ENCODE assay signal across 1 cellular context in the genomic region with DNA sequence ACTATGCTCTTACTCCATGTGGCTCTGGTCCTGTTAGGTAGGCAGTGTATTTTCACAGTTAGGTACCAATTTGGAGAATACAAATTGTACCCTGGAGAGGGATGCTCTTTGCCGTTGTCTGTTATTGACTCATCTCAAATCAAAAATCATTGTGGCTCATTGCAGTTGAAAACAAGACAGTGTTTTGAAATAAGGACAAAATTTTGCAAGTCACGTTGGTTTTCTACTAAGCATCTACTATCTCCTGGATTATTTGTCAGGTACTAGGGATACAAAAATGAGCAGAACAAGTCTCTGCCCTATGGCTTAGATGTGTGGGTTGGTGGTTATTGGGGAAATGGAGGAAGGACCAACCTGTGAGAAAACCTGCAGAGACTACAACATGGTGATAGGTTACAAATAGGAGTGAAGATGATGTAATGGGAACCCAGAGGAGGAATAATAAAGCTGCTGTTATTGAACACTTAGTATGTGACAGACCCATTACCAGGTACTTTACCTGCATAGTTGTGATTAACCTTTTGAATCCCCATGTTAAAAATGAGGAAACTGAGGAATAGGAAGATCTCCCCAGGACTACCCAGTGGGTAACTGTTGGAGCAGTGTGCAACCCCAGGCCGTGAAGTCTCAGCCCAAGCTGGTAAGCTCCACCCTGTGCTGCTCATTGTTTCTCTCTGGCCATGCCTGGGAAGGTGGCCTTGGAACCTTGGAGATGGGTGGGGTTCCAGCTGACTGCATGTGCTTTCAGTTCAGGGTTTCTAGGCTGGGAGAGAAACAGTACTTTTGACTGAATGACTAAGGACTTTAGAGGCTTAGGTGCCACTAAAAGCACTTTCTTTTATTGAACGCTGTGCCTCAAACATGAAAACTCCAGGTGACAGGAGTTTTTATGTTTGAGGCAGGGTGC.
TF ChIP-seq lines count a peak whose summit lies in the region.

No MANE protein-coding gene starts in this region.

TF ChIP-seq in HepG2, 621 proteins besides CTCF, POLR2A, EP300 and RAD21 (continued from another document and continues in another):
- TF ChIP-seq SIN3B (IDR thresholded peaks at IDR 0.05; ENCODE audit: low read length) (no peak), ARNTL (CRISPR knock-in tag; IDR thresholded peaks at IDR 0.05) (peak; percentile 63; the same call in 1 of the 2 replicates), ZBTB7A (CRISPR knock-in tag; IDR thresholded peaks at IDR 0.05) (no peak), ZBTB3 (CRISPR knock-in tag; IDR thresholded peaks at IDR 0.05; ENCODE audit: borderline replicate concordance, low read depth) (no peak), CAMTA2 (CRISPR knock-in tag; IDR thresholded peaks at IDR 0.05; ENCODE audit: borderline replicate concordance) (no peak), ZMYM3 (CRISPR knock-in tag; IDR thresholded peaks at IDR 0.05) (no peak), HOXA5 (CRISPR knock-in tag; IDR thresholded peaks at IDR 0.05) (no peak), ZNF703 (CRISPR knock-in tag; IDR thresholded peaks at IDR 0.05; ENCODE audit: borderline replicate concordance) (no peak), ZNF329 (CRISPR knock-in tag; IDR thresholded peaks at IDR 0.05; ENCODE audit: low read depth) (no peak), ZNF672 (CRISPR knock-in tag; IDR thresholded peaks at IDR 0.05) (no peak), IKZF4 (CRISPR knock-in tag; IDR thresholded peaks at IDR 0.05; ENCODE audit: borderline replicate concordance, low read depth, not compliant biosample characterization) (no peak), ZNF333 (CRISPR knock-in tag; IDR thresholded peaks at IDR 0.05; ENCODE audit: borderline replicate concordance) (no peak), MBD4 (IDR thresholded peaks at IDR 0.05; ENCODE audit: borderline replicate concordance, low read length) (no peak), JUND (CRISPR knock-in tag; IDR thresholded peaks at IDR 0.05) (no peak), ZNF143 (CRISPR knock-in tag; IDR thresholded peaks at IDR 0.05) (no peak), JDP2 (CRISPR knock-in tag; IDR thresholded peaks at IDR 0.05; ENCODE audit: borderline replicate concordance) (no peak), ZNF558 (CRISPR knock-in tag; IDR thresholded peaks at IDR 0.05; ENCODE audit: borderline replicate concordance) (no peak), MEIS2 (CRISPR knock-in tag; IDR thresholded peaks at IDR 0.05) (no peak)
- TF ChIP-seq, protein P1, sequence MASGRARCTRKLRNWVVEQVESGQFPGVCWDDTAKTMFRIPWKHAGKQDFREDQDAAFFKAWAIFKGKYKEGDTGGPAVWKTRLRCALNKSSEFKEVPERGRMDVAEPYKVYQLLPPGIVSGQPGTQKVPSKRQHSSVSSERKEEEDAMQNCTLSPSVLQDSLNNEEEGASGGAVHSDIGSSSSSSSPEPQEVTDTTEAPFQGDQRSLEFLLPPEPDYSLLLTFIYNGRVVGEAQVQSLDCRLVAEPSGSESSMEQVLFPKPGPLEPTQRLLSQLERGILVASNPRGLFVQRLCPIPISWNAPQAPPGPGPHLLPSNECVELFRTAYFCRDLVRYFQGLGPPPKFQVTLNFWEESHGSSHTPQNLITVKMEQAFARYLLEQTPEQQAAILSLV (CRISPR knock-in tag; IDR thresholded peaks at IDR 0.05; ENCODE audit: borderline replicate concordance) = no peak
- TF ChIP-seq, protein P2, sequence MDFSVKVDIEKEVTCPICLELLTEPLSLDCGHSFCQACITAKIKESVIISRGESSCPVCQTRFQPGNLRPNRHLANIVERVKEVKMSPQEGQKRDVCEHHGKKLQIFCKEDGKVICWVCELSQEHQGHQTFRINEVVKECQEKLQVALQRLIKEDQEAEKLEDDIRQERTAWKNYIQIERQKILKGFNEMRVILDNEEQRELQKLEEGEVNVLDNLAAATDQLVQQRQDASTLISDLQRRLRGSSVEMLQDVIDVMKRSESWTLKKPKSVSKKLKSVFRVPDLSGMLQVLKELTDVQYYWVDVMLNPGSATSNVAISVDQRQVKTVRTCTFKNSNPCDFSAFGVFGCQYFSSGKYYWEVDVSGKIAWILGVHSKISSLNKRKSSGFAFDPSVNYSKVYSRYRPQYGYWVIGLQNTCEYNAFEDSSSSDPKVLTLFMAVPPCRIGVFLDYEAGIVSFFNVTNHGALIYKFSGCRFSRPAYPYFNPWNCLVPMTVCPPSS (IDR thresholded peaks at IDR 0.05) = no peak
- TF ChIP-seq, protein P3, sequence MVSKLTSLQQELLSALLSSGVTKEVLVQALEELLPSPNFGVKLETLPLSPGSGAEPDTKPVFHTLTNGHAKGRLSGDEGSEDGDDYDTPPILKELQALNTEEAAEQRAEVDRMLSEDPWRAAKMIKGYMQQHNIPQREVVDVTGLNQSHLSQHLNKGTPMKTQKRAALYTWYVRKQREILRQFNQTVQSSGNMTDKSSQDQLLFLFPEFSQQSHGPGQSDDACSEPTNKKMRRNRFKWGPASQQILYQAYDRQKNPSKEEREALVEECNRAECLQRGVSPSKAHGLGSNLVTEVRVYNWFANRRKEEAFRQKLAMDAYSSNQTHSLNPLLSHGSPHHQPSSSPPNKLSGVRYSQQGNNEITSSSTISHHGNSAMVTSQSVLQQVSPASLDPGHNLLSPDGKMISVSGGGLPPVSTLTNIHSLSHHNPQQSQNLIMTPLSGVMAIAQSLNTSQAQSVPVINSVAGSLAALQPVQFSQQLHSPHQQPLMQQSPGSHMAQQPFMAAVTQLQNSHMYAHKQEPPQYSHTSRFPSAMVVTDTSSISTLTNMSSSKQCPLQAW (CRISPR knock-in tag; IDR thresholded peaks at IDR 0.05) = no peak
- TF ChIP-seq, protein P4, sequence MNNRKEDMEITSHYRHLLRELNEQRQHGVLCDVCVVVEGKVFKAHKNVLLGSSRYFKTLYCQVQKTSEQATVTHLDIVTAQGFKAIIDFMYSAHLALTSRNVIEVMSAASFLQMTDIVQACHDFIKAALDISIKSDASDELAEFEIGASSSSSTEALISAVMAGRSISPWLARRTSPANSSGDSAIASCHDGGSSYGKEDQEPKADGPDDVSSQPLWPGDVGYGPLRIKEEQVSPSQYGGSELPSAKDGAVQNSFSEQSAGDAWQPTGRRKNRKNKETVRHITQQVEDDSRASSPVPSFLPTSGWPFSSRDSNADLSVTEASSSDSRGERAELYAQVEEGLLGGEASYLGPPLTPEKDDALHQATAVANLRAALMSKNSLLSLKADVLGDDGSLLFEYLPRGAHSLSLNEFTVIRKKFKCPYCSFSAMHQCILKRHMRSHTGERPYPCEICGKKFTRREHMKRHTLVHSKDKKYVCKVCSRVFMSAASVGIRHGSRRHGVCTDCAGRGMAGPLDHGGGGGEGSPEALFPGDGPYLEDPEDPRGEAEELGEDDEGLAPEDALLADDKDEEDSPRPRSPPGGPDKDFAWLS (CRISPR knock-in tag; IDR thresholded peaks at IDR 0.05; ENCODE audit: borderline replicate concordance) = no peak
- TF ChIP-seq, protein P5, sequence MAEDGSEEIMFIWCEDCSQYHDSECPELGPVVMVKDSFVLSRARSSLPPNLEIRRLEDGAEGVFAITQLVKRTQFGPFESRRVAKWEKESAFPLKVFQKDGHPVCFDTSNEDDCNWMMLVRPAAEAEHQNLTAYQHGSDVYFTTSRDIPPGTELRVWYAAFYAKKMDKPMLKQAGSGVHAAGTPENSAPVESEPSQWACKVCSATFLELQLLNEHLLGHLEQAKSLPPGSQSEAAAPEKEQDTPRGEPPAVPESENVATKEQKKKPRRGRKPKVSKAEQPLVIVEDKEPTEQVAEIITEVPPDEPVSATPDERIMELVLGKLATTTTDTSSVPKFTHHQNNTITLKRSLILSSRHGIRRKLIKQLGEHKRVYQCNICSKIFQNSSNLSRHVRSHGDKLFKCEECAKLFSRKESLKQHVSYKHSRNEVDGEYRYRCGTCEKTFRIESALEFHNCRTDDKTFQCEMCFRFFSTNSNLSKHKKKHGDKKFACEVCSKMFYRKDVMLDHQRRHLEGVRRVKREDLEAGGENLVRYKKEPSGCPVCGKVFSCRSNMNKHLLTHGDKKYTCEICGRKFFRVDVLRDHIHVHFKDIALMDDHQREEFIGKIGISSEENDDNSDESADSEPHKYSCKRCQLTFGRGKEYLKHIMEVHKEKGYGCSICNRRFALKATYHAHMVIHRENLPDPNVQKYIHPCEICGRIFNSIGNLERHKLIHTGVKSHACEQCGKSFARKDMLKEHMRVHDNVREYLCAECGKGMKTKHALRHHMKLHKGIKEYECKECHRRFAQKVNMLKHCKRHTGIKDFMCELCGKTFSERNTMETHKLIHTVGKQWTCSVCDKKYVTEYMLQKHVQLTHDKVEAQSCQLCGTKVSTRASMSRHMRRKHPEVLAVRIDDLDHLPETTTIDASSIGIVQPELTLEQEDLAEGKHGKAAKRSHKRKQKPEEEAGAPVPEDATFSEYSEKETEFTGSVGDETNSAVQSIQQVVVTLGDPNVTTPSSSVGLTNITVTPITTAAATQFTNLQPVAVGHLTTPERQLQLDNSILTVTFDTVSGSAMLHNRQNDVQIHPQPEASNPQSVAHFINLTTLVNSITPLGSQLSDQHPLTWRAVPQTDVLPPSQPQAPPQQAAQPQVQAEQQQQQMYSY (CRISPR knock-in tag; IDR thresholded peaks at IDR 0.05) = no peak
- TF ChIP-seq, protein P6, sequence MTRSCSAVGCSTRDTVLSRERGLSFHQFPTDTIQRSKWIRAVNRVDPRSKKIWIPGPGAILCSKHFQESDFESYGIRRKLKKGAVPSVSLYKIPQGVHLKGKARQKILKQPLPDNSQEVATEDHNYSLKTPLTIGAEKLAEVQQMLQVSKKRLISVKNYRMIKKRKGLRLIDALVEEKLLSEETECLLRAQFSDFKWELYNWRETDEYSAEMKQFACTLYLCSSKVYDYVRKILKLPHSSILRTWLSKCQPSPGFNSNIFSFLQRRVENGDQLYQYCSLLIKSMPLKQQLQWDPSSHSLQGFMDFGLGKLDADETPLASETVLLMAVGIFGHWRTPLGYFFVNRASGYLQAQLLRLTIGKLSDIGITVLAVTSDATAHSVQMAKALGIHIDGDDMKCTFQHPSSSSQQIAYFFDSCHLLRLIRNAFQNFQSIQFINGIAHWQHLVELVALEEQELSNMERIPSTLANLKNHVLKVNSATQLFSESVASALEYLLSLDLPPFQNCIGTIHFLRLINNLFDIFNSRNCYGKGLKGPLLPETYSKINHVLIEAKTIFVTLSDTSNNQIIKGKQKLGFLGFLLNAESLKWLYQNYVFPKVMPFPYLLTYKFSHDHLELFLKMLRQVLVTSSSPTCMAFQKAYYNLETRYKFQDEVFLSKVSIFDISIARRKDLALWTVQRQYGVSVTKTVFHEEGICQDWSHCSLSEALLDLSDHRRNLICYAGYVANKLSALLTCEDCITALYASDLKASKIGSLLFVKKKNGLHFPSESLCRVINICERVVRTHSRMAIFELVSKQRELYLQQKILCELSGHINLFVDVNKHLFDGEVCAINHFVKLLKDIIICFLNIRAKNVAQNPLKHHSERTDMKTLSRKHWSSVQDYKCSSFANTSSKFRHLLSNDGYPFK (CRISPR knock-in tag; IDR thresholded peaks at IDR 0.05; ENCODE audit: borderline replicate concordance) = no peak
- TF ChIP-seq, protein P7, sequence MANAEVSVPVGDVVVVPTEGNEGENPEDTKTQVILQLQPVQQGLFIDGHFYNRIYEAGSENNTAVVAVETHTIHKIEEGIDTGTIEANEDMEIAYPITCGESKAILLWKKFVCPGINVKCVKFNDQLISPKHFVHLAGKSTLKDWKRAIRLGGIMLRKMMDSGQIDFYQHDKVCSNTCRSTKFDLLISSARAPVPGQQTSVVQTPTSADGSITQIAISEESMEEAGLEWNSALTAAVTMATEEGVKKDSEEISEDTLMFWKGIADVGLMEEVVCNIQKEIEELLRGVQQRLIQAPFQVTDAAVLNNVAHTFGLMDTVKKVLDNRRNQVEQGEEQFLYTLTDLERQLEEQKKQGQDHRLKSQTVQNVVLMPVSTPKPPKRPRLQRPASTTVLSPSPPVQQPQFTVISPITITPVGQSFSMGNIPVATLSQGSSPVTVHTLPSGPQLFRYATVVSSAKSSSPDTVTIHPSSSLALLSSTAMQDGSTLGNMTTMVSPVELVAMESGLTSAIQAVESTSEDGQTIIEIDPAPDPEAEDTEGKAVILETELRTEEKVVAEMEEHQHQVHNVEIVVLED (CRISPR knock-in tag; IDR thresholded peaks at IDR 0.05; ENCODE audit: borderline replicate concordance) = no peak
- TF ChIP-seq, protein P8, sequence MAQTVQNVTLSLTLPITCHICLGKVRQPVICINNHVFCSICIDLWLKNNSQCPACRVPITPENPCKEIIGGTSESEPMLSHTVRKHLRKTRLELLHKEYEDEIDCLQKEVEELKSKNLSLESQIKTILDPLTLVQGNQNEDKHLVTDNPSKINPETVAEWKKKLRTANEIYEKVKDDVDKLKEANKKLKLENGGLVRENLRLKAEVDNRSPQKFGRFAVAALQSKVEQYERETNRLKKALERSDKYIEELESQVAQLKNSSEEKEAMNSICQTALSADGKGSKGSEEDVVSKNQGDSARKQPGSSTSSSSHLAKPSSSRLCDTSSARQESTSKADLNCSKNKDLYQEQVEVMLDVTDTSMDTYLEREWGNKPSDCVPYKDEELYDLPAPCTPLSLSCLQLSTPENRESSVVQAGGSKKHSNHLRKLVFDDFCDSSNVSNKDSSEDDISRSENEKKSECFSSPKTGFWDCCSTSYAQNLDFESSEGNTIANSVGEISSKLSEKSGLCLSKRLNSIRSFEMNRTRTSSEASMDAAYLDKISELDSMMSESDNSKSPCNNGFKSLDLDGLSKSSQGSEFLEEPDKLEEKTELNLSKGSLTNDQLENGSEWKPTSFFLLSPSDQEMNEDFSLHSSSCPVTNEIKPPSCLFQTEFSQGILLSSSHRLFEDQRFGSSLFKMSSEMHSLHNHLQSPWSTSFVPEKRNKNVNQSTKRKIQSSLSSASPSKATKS (CRISPR knock-in tag; IDR thresholded peaks at IDR 0.05) = no peak
